10 cellular contexts compared by ENCODE assay signal in the genomic region with DNA sequence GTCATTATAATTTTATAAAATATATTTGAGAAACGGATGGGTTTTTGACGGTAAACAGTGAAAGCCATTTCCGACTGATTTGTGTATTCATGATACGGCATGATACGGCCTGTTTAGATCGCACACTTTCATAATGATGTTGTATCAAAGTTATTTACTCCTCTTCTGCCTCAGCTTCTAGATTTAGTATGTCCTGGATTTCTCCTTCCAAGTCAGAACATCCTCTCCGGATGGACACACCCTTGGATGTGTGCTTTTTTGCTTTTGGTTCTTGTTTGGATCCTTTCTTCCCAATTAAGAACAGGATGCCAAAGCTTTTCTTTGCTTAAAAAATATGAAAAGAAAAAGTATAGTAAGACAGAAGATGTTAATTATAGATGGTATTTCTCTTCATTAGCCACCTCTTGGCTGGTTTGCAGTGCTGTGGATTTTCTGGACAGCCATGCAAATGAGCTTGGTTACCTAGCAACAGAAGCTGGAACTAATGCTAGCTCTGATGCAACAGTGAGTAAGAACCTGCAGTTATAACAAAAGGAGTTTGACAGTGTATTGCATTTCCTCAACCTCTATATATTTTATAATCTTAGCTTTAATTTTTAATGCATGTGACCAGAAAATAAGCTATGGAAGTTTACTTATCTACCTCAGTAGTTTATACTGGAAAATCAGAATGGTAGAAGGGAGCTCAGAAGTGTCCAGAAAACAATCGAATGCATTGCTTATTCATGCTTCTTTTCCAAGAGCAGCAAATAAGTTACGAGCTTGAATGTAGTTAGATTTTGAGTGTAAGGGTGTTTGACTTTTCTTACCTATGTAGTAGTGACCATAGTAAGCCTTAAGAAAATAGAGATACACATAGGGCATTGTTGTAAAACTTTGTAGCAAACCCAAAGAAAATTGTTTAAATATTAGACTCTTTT. TPM values are rescaled to one million over a fixed set of nuclear protein-coding genes. Genes with fewer than 3 reads are reported as not detected.
DNase-seq lines count a peak whose midpoint lies in the region; ATAC-seq and TF ChIP-seq lines count a peak whose summit lies in the region.
"Had no signal": no experiment of that assay in that cellular context is flagged by ENCODE, and none has a peak within 500 bp of the region (broad histone marks: within the 10 kb centered on the region; RNA-seq: fewer than 3 reads in every experiment).

No MANE protein-coding gene starts in this region.

- peaks cover 51% of the 10 kb centered on the region for H3K36me3 Mint-ChIP-seq in activated T-helper 1 cell treated with anti-CD3 and anti-CD28 coated beads, Interleukin-12 subunit alpha, Interleukin-12 subunit beta, Interleukin-2, Interleukin-4 antibody, amounts not matched to agents 30 ng/mL and 10 ng/mL and 1 ng/mL, durations not matched to agents 14 hours and 24 hours and 36 hours (ENCODE audit: low read depth)
- H3K36me3 Mint-ChIP-seq in T-cell = peaks cover 57% of the 10 kb centered on the region

- 92 to 95% (median 93%) methylated on average over 9 of the region's 9 CpGs for WGBS in spleen, 5 donors

- H3K27ac Mint-ChIP-seq in activated T-helper 1 cell treated with anti-CD3 and anti-CD28 coated beads, Interleukin-12 subunit alpha, Interleukin-12 subunit beta, Interleukin-2, Interleukin-4 antibody, amounts not matched to agents 30 ng/mL and 10 ng/mL and 1 ng/mL, durations not matched to agents 14 hours and 24 hours and 36 hours = peak overlapping the region; percentile 15
- H3K27ac Mint-ChIP-seq in T-cell = no peak overlapping the region

- H3K4me1 ChIP-seq in spleen = peaks cover 0 to 37% (median 12%) of the 10 kb centered on the region in 6 donors

- intact Hi-C loops in activated T-helper 1 cell treated with anti-CD3 and anti-CD28 coated beads, Interleukin-12 subunit alpha, Interleukin-12 subunit beta, Interleukin-2, Interleukin-4 antibody, amounts not matched to agents 30 ng/mL and 10 ng/mL and 1 ng/mL, durations not matched to agents 14 hours and 24 hours and 36 hours (cut with micrococcal nuclease) = no loop called here
- intact Hi-C loops in spleen (cut with DNase I; ENCODE audit: low total_unique reads) = no loop called here

- DNase-seq in NCI-H1436 (lab: John Stamatoyannopoulos, UW) (peak; percentile 1), NCI-H1436 treated with DMSO at 0.1 percent for 48 hours (lab: John Stamatoyannopoulos, UW) (no peak), iPS DF 4.7 (ENCODE audit: extremely low read depth, low spot score) (peak; percentile 2), spleen (no peak), T-cell (no peak), epidermal melanocyte (ENCODE audit: insufficient read length, low spot score) (no peak)
- DNase-seq in activated T-helper 1 cell treated with anti-CD3 and anti-CD28 coated beads, Interleukin-12 subunit alpha, Interleukin-12 subunit beta, Interleukin-2, Interleukin-4 antibody, amounts not matched to agents 30 ng/mL and 10 ng/mL and 1 ng/mL, durations not matched to agents 14 hours and 24 hours and 36 hours (ENCODE audit: low spot score) = no peak

- peaks cover 13% of the 10 kb centered on the region for H3K9me3 Mint-ChIP-seq in activated T-helper 1 cell treated with anti-CD3 and anti-CD28 coated beads, Interleukin-12 subunit alpha, Interleukin-12 subunit beta, Interleukin-2, Interleukin-4 antibody, amounts not matched to agents 30 ng/mL and 10 ng/mL and 1 ng/mL, durations not matched to agents 14 hours and 24 hours and 36 hours
- peaks cover 0 to 6% (median 0%) of the 10 kb centered on the region in 3 donors for H3K9me3 Mint-ChIP-seq in T-cell

- no peak for TF ChIP-seq CTCF in spleen (IDR thresholded peaks at IDR 0.05 in 8 of 11, conservative IDR thresholded peaks at IDR 0.05 in 3 of 11)

- TF ChIP-seq POLR2A in spleen (IDR thresholded peaks at IDR 0.05) = no peak

- H3K36me3 ChIP-seq in spleen = peaks cover 0 to 68% (median 20%) of the 10 kb centered on the region in 6 donors

- peak; percentile 63 for ATAC-seq in HG03139 (IDR thresholded peaks at IDR 0.05; ENCODE audit: unreplicated experiment)
- ATAC-seq in T-cell (replicated peaks in 1 of 4) = no peak

- peak overlapping the region in 1 of 8 donors; percentile 20 for H3K27ac ChIP-seq in spleen

- no peak overlapping the region for H3K4me3 ChIP-seq in spleen
- H3K4me3 ChIP-seq: BLaER1 treated with 17β-estradiol and CSF1 and Interleukin-3, amounts not matched to agents 10 nM and 100 nM; skin epidermis had no signal

- CTCF ChIA-PET in T-cell (lab: Charles Lee) = interaction anchor here (0.6 to 0.9 kb wide), 2 partner anchors 15 to 230 kb away, joined by 4 read pairs; no protein-coding TSS in a partner anchor

- H3K27me3 Mint-ChIP-seq in activated T-helper 1 cell treated with anti-CD3 and anti-CD28 coated beads, Interleukin-12 subunit alpha, Interleukin-12 subunit beta, Interleukin-2, Interleukin-4 antibody, amounts not matched to agents 30 ng/mL and 10 ng/mL and 1 ng/mL, durations not matched to agents 14 hours and 24 hours and 36 hours (ENCODE audit: insufficient read depth) = no peaks in the 10 kb centered on the region
- H3K27me3 Mint-ChIP-seq in T-cell = no peaks in the 10 kb centered on the region

- POLR2A ChIA-PET in T-cell (lab: Charles Lee) = interaction anchor here in 1 of 2 donors (0.6 kb wide), 1 partner anchor 40 kb away, joined by 3 read pairs; no protein-coding TSS in a partner anchor

- H3K9me3 ChIP-seq in spleen = peaks cover 0 to 17% (median 14%) of the 10 kb centered on the region in 8 donors

- H3K4me1 Mint-ChIP-seq in activated T-helper 1 cell treated with anti-CD3 and anti-CD28 coated beads, Interleukin-12 subunit alpha, Interleukin-12 subunit beta, Interleukin-2, Interleukin-4 antibody, amounts not matched to agents 30 ng/mL and 10 ng/mL and 1 ng/mL, durations not matched to agents 14 hours and 24 hours and 36 hours (ENCODE audit: low read depth) = peaks cover 9% of the 10 kb centered on the region
- peaks cover 37 to 61% (median 56%) of the 10 kb centered on the region in 3 donors for H3K4me1 Mint-ChIP-seq in T-cell

- H3K4me3 Mint-ChIP-seq in activated T-helper 1 cell treated with anti-CD3 and anti-CD28 coated beads, Interleukin-12 subunit alpha, Interleukin-12 subunit beta, Interleukin-2, Interleukin-4 antibody, amounts not matched to agents 30 ng/mL and 10 ng/mL and 1 ng/mL, durations not matched to agents 14 hours and 24 hours and 36 hours = no peak overlapping the region
- no peak overlapping the region for H3K4me3 Mint-ChIP-seq in T-cell

- H3K27me3 ChIP-seq in spleen (replicated peaks in 1 of 7) = no peaks in the 10 kb centered on the region
- H3K27me3 ChIP-seq: BLaER1 treated with 17β-estradiol and CSF1 and Interleukin-3, amounts not matched to agents 10 nM and 100 nM had no signal

RNA-seq across cellular contexts. Expression of gene RMND5A, which starts 27.9 kb away (rescaled TPM):
- total RNA-seq in activated T-helper 1 cell treated with anti-CD3 and anti-CD28 coated beads, Interleukin-12 subunit alpha, Interleukin-12 subunit beta, Interleukin-2, Interleukin-4 antibody, amounts not matched to agents 30 ng/mL and 10 ng/mL and 1 ng/mL, durations not matched to agents 14 hours and 24 hours and 36 hours = 42.0 and 44.5 TPM in 2 replicates
- total RNA-seq in spleen (10 to 100 TPM; 25.4 to 56.5 (median 37.5) TPM), T-cell (10 to 100 TPM; 27.0 to 37.3 (median 31.7) TPM)
- 10 to 100 TPM in 1 of 3 donors, 1 to 10 TPM in 2; 6.0 to 11.6 (median 9.8) TPM for polyA plus RNA-seq in spleen

RNA-seq across cellular contexts. Expression of gene CD8A, which starts 42.7 kb away (rescaled TPM):
- total RNA-seq in activated T-helper 1 cell treated with anti-CD3 and anti-CD28 coated beads, Interleukin-12 subunit alpha, Interleukin-12 subunit beta, Interleukin-2, Interleukin-4 antibody, amounts not matched to agents 30 ng/mL and 10 ng/mL and 1 ng/mL, durations not matched to agents 14 hours and 24 hours and 36 hours = 2.2 and 2.4 TPM in 2 replicates
- total RNA-seq in spleen (100 to 1,000 TPM in 4 of 7 donors, 10 to 100 TPM in 3; 91.2 to 182 (median 111) TPM), T-cell (100 to 1,000 TPM in 4 of 5 donors, 10 to 100 TPM in 1; 92.1 to 194 (median 158) TPM)
- 10 to 100 TPM; 14.2 to 47.8 (median 21.4) TPM for polyA plus RNA-seq in spleen

Comparison
In these comparisons a context has a peak if more than half of its experiments do, and no peak if none do; other contexts are left out.
1. DNase-seq: peak in NCI-H1436 (single experiment) and iPS DF 4.7 (single experiment); none in NCI-H1436 treated with DMSO at 0.1 percent for 48 hours (single experiment), activated T-helper 1 cell treated with anti-CD3 and anti-CD28 coated beads, Interleukin-12 subunit alpha, Interleukin-12 subunit beta, Interleukin-2, Interleukin-4 antibody, amounts not matched to agents 30 ng/mL and 10 ng/mL and 1 ng/mL, durations not matched to agents 14 hours and 24 hours and 36 hours (single experiment), spleen (single experiment), T-cell (0 of 34) and epidermal melanocyte (single experiment).
2. RNA of gene CD8A, which starts 42.7 kb away (total RNA-seq): 92.1 to 194 TPM in T-cell and 91.2 to 182 TPM in spleen; 2.2 to 2.4 TPM in activated T-helper 1 cell treated with anti-CD3 and anti-CD28 coated beads, Interleukin-12 subunit alpha, Interleukin-12 subunit beta, Interleukin-2, Interleukin-4 antibody, amounts not matched to agents 30 ng/mL and 10 ng/mL and 1 ng/mL, durations not matched to agents 14 hours and 24 hours and 36 hours; every median in the first group is over 10 times any median in the second.